19 cellular contexts compared by ENCODE assay signal in the genomic region with DNA sequence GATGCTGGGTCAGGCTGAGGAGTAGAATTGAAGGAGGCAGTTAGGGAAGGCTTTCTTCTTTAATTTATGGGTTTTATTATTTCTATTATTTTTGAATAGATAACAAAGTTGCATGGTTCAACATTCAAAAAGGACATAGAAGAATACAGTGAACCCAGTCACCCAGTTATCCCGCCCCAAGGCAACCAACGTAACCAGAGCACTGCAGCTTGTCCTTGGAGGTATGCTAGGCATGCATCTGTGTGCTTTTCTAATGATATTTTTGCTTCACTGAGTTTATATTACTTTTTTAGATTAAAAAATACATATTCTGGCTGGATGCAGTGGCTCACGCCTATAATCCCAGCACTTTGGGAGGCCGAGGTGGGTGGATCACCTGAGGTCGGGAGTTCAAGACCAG. TPM values are rescaled to one million over a fixed set of nuclear protein-coding genes. Genes with fewer than 3 reads are reported as not detected.
DNase-seq lines count a peak whose midpoint lies in the region; ATAC-seq and TF ChIP-seq lines count a peak whose summit lies in the region.
"Had no signal": no experiment of that assay in that cellular context is flagged by ENCODE, and none has a peak within 500 bp of the region (broad histone marks: within the 10 kb centered on the region; RNA-seq: fewer than 3 reads in every experiment).

No MANE protein-coding gene starts in this region.

- no peak for ATAC-seq in gastroesophageal sphincter

- WGBS in gastroesophageal sphincter (ENCODE audit: low coverage in 1 of 2), 2 donors = 36 to 43% methylated on average over 2 to 5 of the region's 5 CpGs
- WGBS in stomach, 5 donors = 80 to 90% (median 88%) methylated on average over 5 of the region's 5 CpGs

- intact Hi-C loops in ascending aorta (cut with DNase I) = no loop called here
- intact Hi-C loops in stomach (cut with DNase I; ENCODE audit: low total_unique reads) = no loop called here

- TF ChIP-seq EP300 in gastroesophageal sphincter (IDR thresholded peaks at IDR 0.05) (no peak), stomach (IDR thresholded peaks at IDR 0.05) (no peak)

- H3K36me3 ChIP-seq in ascending aorta (peaks cover 8 to 20% of the 10 kb centered on the region in 2 donors), gastroesophageal sphincter (peaks cover 0 to 40% of the 10 kb centered on the region in 2 donors), stomach (peaks cover 1 to 41% (median 29%) of the 10 kb centered on the region in 4 donors)

- no peak for TF ChIP-seq POLR2A in gastroesophageal sphincter (IDR thresholded peaks at IDR 0.05)
- no peak for TF ChIP-seq POLR2A in stomach (IDR thresholded peaks at IDR 0.05)

- H3K4me1 ChIP-seq in ascending aorta (peaks cover 26 to 52% of the 10 kb centered on the region in 2 donors), gastroesophageal sphincter (peaks cover 0 to 70% (median 22%) of the 10 kb centered on the region in 3 donors), stomach (peaks cover 20 to 73% (median 58%) of the 10 kb centered on the region in 4 donors)

- DNase-seq in EH (ENCODE audit: low read depth) = peak; percentile 59
- DNase-seq in ascending aorta (ENCODE audit: low spot score in 2 of 2) = no peak
- no peak for DNase-seq in stomach
- DNase-seq in NCI-H2107 treated with DMSO at 0.1 percent for 48 hours (lab: John Stamatoyannopoulos, UW; ENCODE audit: unreplicated experiment) = no peak
- DNase-seq in mesenteric fat pad (ENCODE audit: low spot score) = no peak
- DNase-seq in NCI-H1436 treated with DMSO at 0.1 percent for 48 hours (lab: John Stamatoyannopoulos, UW) = no peak
- DNase-seq: Caco-2; CD4-positive, alpha-beta T cell; GDM1; GM23248; NCI-H1092 treated with DMSO at 0.1 percent for 48 hours; NCI-H2081; NK-92 treated with Interleukin-12 subunit alpha and Interleukin-12 subunit beta, amount 100 ng/mL, for 24 hours; SHP77 had no signal

- H3K27me3 ChIP-seq in ascending aorta = no peaks in the 10 kb centered on the region
- no peaks in the 10 kb centered on the region for H3K27me3 ChIP-seq in gastroesophageal sphincter
- H3K27me3 ChIP-seq in stomach = no peaks in the 10 kb centered on the region

- no peak for TF ChIP-seq CTCF in ascending aorta (IDR thresholded peaks at IDR 0.05)
- TF ChIP-seq CTCF in gastroesophageal sphincter (IDR thresholded peaks at IDR 0.05) = no peak
- TF ChIP-seq CTCF in stomach (IDR thresholded peaks at IDR 0.05) = no peak

- peak overlapping the region; percentile 73 to 79 for H3K27ac ChIP-seq in ascending aorta
- H3K27ac ChIP-seq in gastroesophageal sphincter = peak overlapping the region; percentile 44 to 81 (median 68)
- H3K27ac ChIP-seq in stomach = peak overlapping the region in 4 of 5 donors; percentile 63 to 80 (median 76)
- H3K27ac ChIP-seq: GM23248 had no signal

- no peaks in the 10 kb centered on the region for H3K9me3 ChIP-seq in ascending aorta
- no peaks in the 10 kb centered on the region for H3K9me3 ChIP-seq in gastroesophageal sphincter
- H3K9me3 ChIP-seq in stomach = no peaks in the 10 kb centered on the region
- H3K9me3 ChIP-seq: Caco-2, HAP-1 had no signal

- H3K4me3 ChIP-seq in ascending aorta = no peak overlapping the region
- H3K4me3 ChIP-seq in gastroesophageal sphincter = no peak overlapping the region
- H3K4me3 ChIP-seq in stomach = no peak overlapping the region
- H3K4me3 ChIP-seq: GM23248, HAP-1 had no signal

RNA-seq across cellular contexts. Expression of a gene that starts 47.4 kb away (rescaled TPM):
- total RNA-seq in ascending aorta = 26.9 TPM
- 1 to 10 TPM; 5.1 to 8.1 (median 6.0) TPM for total RNA-seq in gastroesophageal sphincter
- total RNA-seq in stomach = 10 to 100 TPM in 2 of 5 donors, 1 to 10 TPM in 3; 1.3 to 18.9 (median 7.2) TPM
- polyA plus RNA-seq in stomach = 10 to 100 TPM in 1 of 3 donors, 1 to 10 TPM in 2; 8.0 to 11.8 (median 8.1) TPM
- 6.4 TPM for total RNA-seq in mesenteric fat pad

RNA-seq across cellular contexts. Expression of a gene that starts 55.0 kb away (rescaled TPM):
- total RNA-seq in ascending aorta (not detected), gastroesophageal sphincter (1 to 10 TPM in 1 of 4 donors, under 1 TPM in 2, not detected in 1; 0.27 to 3.7 (median 0.27) TPM), stomach (10 to 100 TPM in 1 of 5 donors, 1 to 10 TPM in 2, not detected in 2; 1.5 to 15.1 (median 4.8) TPM), mesenteric fat pad (not detected)
- polyA plus RNA-seq in stomach = under 1 TPM; 0.13 to 0.62 (median 0.46) TPM
- total RNA-seq: A172; Caco-2; CD4-positive, alpha-beta T cell; NCI-H460; OCI-LY7 had no signal
